3 cellular contexts compared by ENCODE assay signal in the genomic region with DNA sequence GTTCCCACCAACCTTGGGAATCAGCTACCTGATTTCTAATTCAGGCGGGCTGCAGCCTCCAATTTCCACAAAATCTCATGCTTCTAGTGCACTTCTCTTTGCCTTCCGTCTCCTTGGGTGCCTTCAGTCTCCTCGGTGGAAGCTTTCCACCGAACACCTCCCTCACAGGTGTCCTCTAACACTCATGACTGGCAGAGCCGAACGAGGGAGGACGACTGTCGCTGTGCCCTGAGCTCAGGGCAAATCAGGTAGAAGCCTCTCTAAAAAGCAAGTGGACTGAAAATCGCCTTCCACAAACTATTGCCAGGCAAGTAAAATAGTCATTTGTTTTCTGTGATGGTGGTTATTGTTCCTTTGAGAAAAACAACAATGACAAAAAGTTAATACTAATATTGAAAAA.
"Had no signal": no experiment of that assay in that cellular context is flagged by ENCODE, and none has a peak within 500 bp of the region (broad histone marks: within the 10 kb centered on the region; RNA-seq: fewer than 3 reads in every experiment).

No MANE protein-coding gene starts in this region.

- DNase-seq: GDM1, GF-D8 had no signal

- H3K4me3 ChIP-seq: GM12878 had no signal

- ATAC-seq: GM12878 had no signal
